9 cellular contexts compared by ENCODE assay signal in genomic region chr2:221572180-221572820, GRCh38. TPM values are rescaled to one million over a fixed set of nuclear protein-coding genes. Genes with fewer than 3 reads are reported as not detected.
DNase-seq lines count a peak whose midpoint lies in the region; ATAC-seq and FAIRE-seq lines count a peak whose summit lies in the region.
"Had no signal": no experiment of that assay in that cellular context is flagged by ENCODE, and none has a peak within 500 bp of the region (broad histone marks: within the 10 kb centered on the region; RNA-seq: fewer than 3 reads in every experiment).

EPHA4 (minus strand) TSS chr2:221572304; CDS start chr2:221572248, 56 bp downstream.

- in situ Hi-C loops in KBM-7 (cut with MboI; ENCODE audit: low pct_unique_long_range_greater_than_20kb, low sequenced_read_pairs): loop anchor here (25.0 kb wide), 1 partner anchor 885 kb away; no protein-coding TSS in a partner anchor

- peak within 1 kb of the TSS; percentile 96 for H2AFZ ChIP-seq in neuron (ENCODE audit: low read depth, low read length)

- peak; percentile 90 for ATAC-seq in GM21723 (IDR thresholded peaks at IDR 0.05; ENCODE audit: unreplicated experiment)

- H3K4me1 Mint-ChIP-seq in activated naive CD4-positive, alpha-beta T cell treated with anti-CD3 and anti-CD28 coated beads, Interleukin-2, amount 10 ng/mL, durations not matched to agents 7 days and 5 days: peaks cover 47% of the 10 kb centered on the region

- peaks cover 76% of the 10 kb centered on the region for H3K27me3 Mint-ChIP-seq in activated naive CD4-positive, alpha-beta T cell treated with anti-CD3 and anti-CD28 coated beads, Interleukin-2, amount 10 ng/mL, durations not matched to agents 7 days and 5 days

- peak within 1 kb of the TSS; percentile 88 for H3K27ac Mint-ChIP-seq in activated naive CD4-positive, alpha-beta T cell treated with anti-CD3 and anti-CD28 coated beads, Interleukin-2, amount 10 ng/mL, durations not matched to agents 7 days and 5 days

- H3K27ac ChIP-seq in SJSA1: no peak within 1 kb of the TSS
- H3K27ac ChIP-seq in stomach smooth muscle (ENCODE audit: low read length): peak within 1 kb of the TSS; percentile 88

- H3K27me3 ChIP-seq in SJSA1 (replicated peaks): peaks cover 24% of the 10 kb centered on the region
- no peaks in the 10 kb centered on the region for H3K27me3 ChIP-seq in neuron (ENCODE audit: insufficient read depth, low read length)
- H3K27me3 ChIP-seq in stomach smooth muscle (ENCODE audit: control insufficient read depth in 1 of 2, insufficient read depth in 2 of 2, low read length in 2 of 2): peaks cover 0 to 6% of the 10 kb centered on the region in 2 donors

- H3K4me1 ChIP-seq in SJSA1 (replicated peaks) (peaks cover 34% of the 10 kb centered on the region), neuron (ENCODE audit: insufficient read depth, low read length) (peaks cover 36% of the 10 kb centered on the region), stomach smooth muscle (ENCODE audit: control insufficient read depth, insufficient read depth, low read length) (peaks cover 25% of the 10 kb centered on the region)

- peak within 1 kb of the TSS; percentile 91 for H3K4me3 Mint-ChIP-seq in activated naive CD4-positive, alpha-beta T cell treated with anti-CD3 and anti-CD28 coated beads, Interleukin-2, amount 10 ng/mL, durations not matched to agents 7 days and 5 days

- peaks cover 25% of the 10 kb centered on the region for H3K36me3 Mint-ChIP-seq in activated naive CD4-positive, alpha-beta T cell treated with anti-CD3 and anti-CD28 coated beads, Interleukin-2, amount 10 ng/mL, durations not matched to agents 7 days and 5 days

- CTCF ChIA-PET in activated naive CD4-positive, alpha-beta T cell treated with anti-CD3 and anti-CD28 coated beads, Interleukin-2, amount 10 ng/mL, durations not matched to agents 7 days and 5 days (lab: Charles Lee): interaction anchor here (1.1 to 2.0 kb wide), 2 partner anchors 884 to 1837 kb away, joined by 3 to 8 read pairs; no protein-coding TSS in a partner anchor

- H3K9me3 Mint-ChIP-seq in activated naive CD4-positive, alpha-beta T cell treated with anti-CD3 and anti-CD28 coated beads, Interleukin-2, amount 10 ng/mL, durations not matched to agents 7 days and 5 days: no peaks in the 10 kb centered on the region

- H3K9ac ChIP-seq in stomach smooth muscle (ENCODE audit: low read length in 2 of 2): peak within 1 kb of the TSS; percentile 72 to 85

- DNase-seq in DMS153 (lab: John Stamatoyannopoulos, UW) (peak; percentile 84), KBM-7 (peak; percentile 76), SJSA1 (ENCODE audit: low read depth in 1 of 2, low spot score in 2 of 2) (peak; percentile 76 to 78), frontal cortex (ENCODE audit: low spot score in 2 of 2) (peak; percentile 93 to 95)
- peak; percentile 86 for DNase-seq in activated naive CD4-positive, alpha-beta T cell treated with anti-CD3 and anti-CD28 coated beads, Interleukin-2, amount 10 ng/mL, durations not matched to agents 7 days and 5 days

- H3K4me3 ChIP-seq in SJSA1: peak within 1 kb of the TSS; percentile 43
- H3K4me3 ChIP-seq in neuron (ENCODE audit: low read length): peak within 1 kb of the TSS; percentile 59
- H3K4me3 ChIP-seq in stomach smooth muscle (ENCODE audit: low read length in 2 of 2): peak within 1 kb of the TSS; percentile 84 to 94

- no peak for FAIRE-seq in frontal cortex (lab: Jason Lieb, UNC)
- FAIRE-seq: islet of Langerhans had no signal

- H3K9me3 ChIP-seq in SJSA1 (replicated peaks) (no peaks in the 10 kb centered on the region), neuron (ENCODE audit: low read length) (no peaks in the 10 kb centered on the region), stomach smooth muscle (ENCODE audit: control insufficient read depth in 2 of 2, low read length in 2 of 2) (no peaks in the 10 kb centered on the region)

- H3K36me3 ChIP-seq in SJSA1 (no peaks in the 10 kb centered on the region), neuron (ENCODE audit: insufficient read depth, low read length) (peaks cover 2% of the 10 kb centered on the region), stomach smooth muscle (ENCODE audit: control insufficient read depth in 2 of 2, insufficient read depth in 2 of 2, low read length in 2 of 2) (no peaks in the 10 kb centered on the region)

RNA-seq across cellular contexts. Expression of gene EPHA4, which starts in this region (rescaled TPM):
- 1.3 and 2.7 TPM in 2 replicates for total RNA-seq in SJSA1 (2014; rRNA removed; shearing (Covaris generic))
- total RNA-seq in frontal cortex: 158 TPM

Comparison
In these comparisons a context has a peak if more than half of its experiments do, and no peak if none do; other contexts are left out.
1. RNA of gene EPHA4 (total RNA-seq): 158 TPM in frontal cortex (single experiment); 1.3 to 2.7 TPM in SJSA1; every median in the first group is over 10 times any median in the second.
2. Peak in every context shown above with its lines, with median percentiles within 50 percentile points of each other: DNase-seq and H3K4me3 ChIP-seq.